20 cellular contexts compared by ENCODE assay signal in the genomic region with DNA sequence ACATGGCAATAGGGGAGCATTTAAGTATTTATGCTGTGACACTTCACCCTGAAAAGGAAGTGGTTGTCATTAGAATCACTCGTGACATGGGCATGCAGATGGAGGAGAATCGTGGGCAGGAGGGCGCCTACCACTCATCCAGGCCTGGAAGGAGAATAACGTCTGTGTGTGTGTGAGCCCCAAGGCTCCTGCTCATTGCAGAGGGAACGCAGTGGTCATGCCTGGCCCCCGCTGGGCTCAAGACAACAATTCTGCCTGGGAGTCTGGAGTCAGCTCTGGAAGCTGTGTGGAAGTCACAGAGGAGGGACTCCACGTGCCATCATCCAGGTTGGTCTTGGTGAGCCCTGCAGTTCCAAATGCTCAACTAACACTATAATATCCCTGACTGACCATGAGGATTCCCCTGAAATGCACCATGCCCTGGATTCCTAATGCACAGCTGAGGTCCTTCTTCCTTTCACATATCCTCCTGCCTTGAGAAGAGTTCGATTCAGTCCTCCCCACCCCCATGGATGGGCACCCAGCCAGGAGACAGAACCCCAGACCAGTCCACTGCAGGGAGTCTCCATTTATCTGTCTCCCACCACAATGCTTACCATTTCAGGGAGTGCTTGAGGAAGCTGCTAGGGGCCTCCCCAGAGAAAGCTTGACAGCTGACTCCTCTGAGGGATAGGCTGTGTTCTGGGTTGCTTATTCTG.
DNase-seq lines count a peak whose midpoint lies in the region; ATAC-seq, FAIRE-seq and TF ChIP-seq lines count a peak whose summit lies in the region.
"Had no signal": no experiment of that assay in that cellular context is flagged by ENCODE, and none has a peak within 500 bp of the region (broad histone marks: within the 10 kb centered on the region; RNA-seq: fewer than 3 reads in every experiment).

No MANE protein-coding gene starts in this region.

- no peaks in the 10 kb centered on the region for H3K27me3 Mint-ChIP-seq in Caco-2 (ENCODE audit: insufficient read depth, unreplicated experiment)
- H3K27me3 Mint-ChIP-seq in effector memory CD8-positive, alpha-beta T cell = peaks cover 45% of the 10 kb centered on the region in 2 donors
- H3K27me3 Mint-ChIP-seq: B cell; CD4-positive, CD25-positive, alpha-beta regulatory T cell had no signal

- no peak overlapping the region for H3K27ac ChIP-seq in coronary artery
- H3K27ac ChIP-seq in neuronal stem cell (replicated peaks; ENCODE audit: low read length) = no peak overlapping the region
- no peak overlapping the region for H3K27ac ChIP-seq in stomach
- H3K27ac ChIP-seq: HL-60 had no signal

- no peak overlapping the region for H3K18ac ChIP-seq in neuronal stem cell (ENCODE audit: low read length)

- H4K8ac ChIP-seq in neuronal stem cell (ENCODE audit: low read depth, low read length) = no peak overlapping the region

- H3K9ac ChIP-seq in neuronal stem cell (ENCODE audit: low read depth, low read length, poor library complexity) = no peak overlapping the region

- no peaks in the 10 kb centered on the region for H3K79me1 ChIP-seq in neuronal stem cell (ENCODE audit: low read depth, low read length)

- no peak for TF ChIP-seq EP300 in stomach (IDR thresholded peaks at IDR 0.05)

- BruUV-seq in Caco-2 (replicated peaks; lab: Mats Ljungman, UMichigan) = no TSS peak

- H3K36me3 Mint-ChIP-seq in Caco-2 (ENCODE audit: insufficient read depth, unreplicated experiment) = peaks cover 9% of the 10 kb centered on the region
- no peaks in the 10 kb centered on the region for H3K36me3 Mint-ChIP-seq in effector memory CD8-positive, alpha-beta T cell (ENCODE audit: insufficient read depth)
- H3K36me3 Mint-ChIP-seq: CD4-positive, CD25-positive, alpha-beta regulatory T cell; CD8-positive, alpha-beta memory T cell had no signal

- H3K4me3 ChIP-seq in Caco-2 (ENCODE audit: low read depth, low read length) = no peak overlapping the region
- H3K4me3 ChIP-seq in coronary artery = no peak overlapping the region
- no peak overlapping the region for H3K4me3 ChIP-seq in neuronal stem cell (ENCODE audit: low read length in 2 of 2)
- H3K4me3 ChIP-seq in stomach = no peak overlapping the region
- H3K4me3 ChIP-seq: GM23338 had no signal

- TF ChIP-seq CTCF in Caco-2 (IDR thresholded peaks at IDR 0.05; ENCODE audit: insufficient read depth in 1 of 2, low read depth in 1 of 2, low read length in 1 of 2, severe bottlenecking in 1 of 2, unreplicated experiment in 1 of 2) (no peak), coronary artery (IDR thresholded peaks at IDR 0.05) (no peak), stomach (IDR thresholded peaks at IDR 0.05) (no peak), D721Med (IDR thresholded peaks at IDR 0.05; ENCODE audit: insufficient read depth, missing control alignments) (no peak)

- no peak overlapping the region for H3K14ac ChIP-seq in neuronal stem cell (ENCODE audit: low read length)

- no peak overlapping the region for H2AFZ ChIP-seq in neuronal stem cell (ENCODE audit: low read length)
- H2AFZ ChIP-seq: GM23338 had no signal

- no peak overlapping the region for H2BK15ac ChIP-seq in neuronal stem cell (ENCODE audit: low read length)

- H3K4me2 ChIP-seq in neuronal stem cell (ENCODE audit: insufficient read depth, low read length, poor library complexity, severe bottlenecking) = no peak overlapping the region
- H3K4me2 ChIP-seq: GM23338 had no signal

- H3K27ac Mint-ChIP-seq in Caco-2 (ENCODE audit: unreplicated experiment) = peak overlapping the region; percentile 4
- no peak overlapping the region for H3K27ac Mint-ChIP-seq in effector memory CD8-positive, alpha-beta T cell
- H3K27ac Mint-ChIP-seq: B cell, GM23338 had no signal

- intact Hi-C loops in Caco-2 (cut with micrococcal nuclease; ENCODE audit: unreplicated experiment) = no loop called here
- intact Hi-C loops in stomach (cut with DNase I; ENCODE audit: low total_unique reads) = no loop called here

- POLR2A ChIA-PET in Caco-2 (lab: Charles Lee) = no interaction called here

- H3K4me1 ChIP-seq in Caco-2 (peaks cover 31% of the 10 kb centered on the region), neuronal stem cell (ENCODE audit: control insufficient read depth in 2 of 2, insufficient read depth in 1 of 2, low read depth in 1 of 2, low read length in 2 of 2) (peaks cover 0 to 3% of the 10 kb centered on the region in 2 donors), stomach (no peaks in the 10 kb centered on the region)

- CTCF ChIA-PET in Caco-2 (lab: Charles Lee) = interaction anchor here (0.5 to 0.6 kb wide), 2 partner anchors 10 to 63 kb away, joined by 3 to 4 read pairs; no protein-coding TSS in a partner anchor

- peaks cover 42% of the 10 kb centered on the region for H3K4me1 Mint-ChIP-seq in Caco-2 (ENCODE audit: low read depth, unreplicated experiment)
- H3K4me1 Mint-ChIP-seq in effector memory CD8-positive, alpha-beta T cell (ENCODE audit: low read depth in 2 of 2) = no peaks in the 10 kb centered on the region
- H3K4me1 Mint-ChIP-seq: B cell; CD4-positive, CD25-positive, alpha-beta regulatory T cell; CD8-positive, alpha-beta memory T cell; GM23338 had no signal

- H3K4ac ChIP-seq in neuronal stem cell (ENCODE audit: low read length) = no peak overlapping the region

- H3K27me3 ChIP-seq in Caco-2 (replicated peaks; ENCODE audit: control insufficient read depth, insufficient read depth, low read length) = no peaks in the 10 kb centered on the region
- peaks cover 0 to 4% (median 0%) of the 10 kb centered on the region in 3 experiments for H3K27me3 ChIP-seq in neuronal stem cell (ENCODE audit: control insufficient read depth in 3 of 3, insufficient read depth in 3 of 3, low read depth in 1 of 3, low read length in 3 of 3)
- H3K27me3 ChIP-seq in stomach = peaks cover 0 to 28% (median 0%) of the 10 kb centered on the region in 3 donors

- ATAC-seq in effector memory CD8-positive, alpha-beta T cell (replicated peaks) = no peak
- no peak for ATAC-seq in GM21723 (IDR thresholded peaks at IDR 0.05; ENCODE audit: unreplicated experiment)
- ATAC-seq: GM23338 had no signal

- TF ChIP-seq POLR2A in stomach (IDR thresholded peaks at IDR 0.05) = no peak

- H3K9me3 ChIP-seq in Caco-2 (no peaks in the 10 kb centered on the region), neuronal stem cell (replicated peaks in 1 of 2; ENCODE audit: control insufficient read depth in 2 of 2, insufficient read depth in 1 of 2, low read depth in 1 of 2, low read length in 2 of 2) (no peaks in the 10 kb centered on the region), stomach (no peaks in the 10 kb centered on the region)

- no peak overlapping the region for H2BK5ac ChIP-seq in neuronal stem cell (ENCODE audit: low read length)

- no peak for FAIRE-seq in D721Med (lab: Jason Lieb, UNC)
- FAIRE-seq: G401.6, GM12891, GM19239, H54 had no signal

- no peak overlapping the region for H3K4me3 Mint-ChIP-seq in Caco-2 (ENCODE audit: unreplicated experiment)
- no peak overlapping the region for H3K4me3 Mint-ChIP-seq in effector memory CD8-positive, alpha-beta T cell
- H3K4me3 Mint-ChIP-seq: B cell; CD4-positive, CD25-positive, alpha-beta regulatory T cell; CD8-positive, alpha-beta memory T cell; GM23338 had no signal

- no peaks in the 10 kb centered on the region for H3K36me3 ChIP-seq in Caco-2 (ENCODE audit: control insufficient read depth, insufficient read depth, low read length)
- H3K36me3 ChIP-seq in neuronal stem cell (replicated peaks in 1 of 2; ENCODE audit: control insufficient read depth in 2 of 2, insufficient read depth in 2 of 2, low read length in 2 of 2) = no peaks in the 10 kb centered on the region
- no peaks in the 10 kb centered on the region for H3K36me3 ChIP-seq in stomach

- no peak overlapping the region for H3K23ac ChIP-seq in neuronal stem cell (ENCODE audit: low read depth, low read length, poor library complexity)

- H3K9me3 Mint-ChIP-seq in Caco-2 (ENCODE audit: unreplicated experiment) = peaks cover 11% of the 10 kb centered on the region
- no peaks in the 10 kb centered on the region for H3K9me3 Mint-ChIP-seq in effector memory CD8-positive, alpha-beta T cell
- H3K9me3 Mint-ChIP-seq: CD4-positive, CD25-positive, alpha-beta regulatory T cell; CD8-positive, alpha-beta memory T cell; GM23338 had no signal

- H2AK5ac ChIP-seq in neuronal stem cell (ENCODE audit: low read depth, low read length) = no peak overlapping the region

- WGBS in neuronal stem cell (ENCODE audit: extremely low coverage in 2 of 2, insufficient read length in 2 of 2, insufficient replicate concordance in 1 of 2), 2 donors = no CpG with 5 or more reads among the region's 8 CpGs
- WGBS in stomach, 5 donors = 75 to 76% (median 76%) methylated on average over 6 to 8 of the region's 8 CpGs

- H2BK12ac ChIP-seq in neuronal stem cell (ENCODE audit: low read length) = peak overlapping the region; percentile 25

- H2BK120ac ChIP-seq in neuronal stem cell (ENCODE audit: low read depth, low read length) = no peak overlapping the region

- no peak overlapping the region for H4K91ac ChIP-seq in neuronal stem cell (ENCODE audit: low read depth, low read length, poor library complexity)

- DNase-seq in Caco-2 (no peak), coronary artery (ENCODE audit: low spot score) (peak; percentile 55), neuronal stem cell (ENCODE audit: low spot score) (no peak), stomach (peak; percentile 21), D721Med (ENCODE audit: insufficient read length, low spot score) (no peak)
- no peak for DNase-seq in effector memory CD8-positive, alpha-beta T cell
- DNase-seq: C1 segment of cervical spinal cord; CD4-positive, CD25-positive, alpha-beta regulatory T cell; CD8-positive, alpha-beta memory T cell; COR-L47; DMS153; HCEC 1CT had no signal

Comparison
In these comparisons a context has a peak if more than half of its experiments do, and no peak if none do; other contexts are left out.
1. DNase-seq: peak in coronary artery (single experiment) and stomach (single experiment); none in Caco-2 (0 of 2), neuronal stem cell (single experiment), D721Med (single experiment) and effector memory CD8-positive, alpha-beta T cell (0 of 3).